In the genomic region with DNA sequence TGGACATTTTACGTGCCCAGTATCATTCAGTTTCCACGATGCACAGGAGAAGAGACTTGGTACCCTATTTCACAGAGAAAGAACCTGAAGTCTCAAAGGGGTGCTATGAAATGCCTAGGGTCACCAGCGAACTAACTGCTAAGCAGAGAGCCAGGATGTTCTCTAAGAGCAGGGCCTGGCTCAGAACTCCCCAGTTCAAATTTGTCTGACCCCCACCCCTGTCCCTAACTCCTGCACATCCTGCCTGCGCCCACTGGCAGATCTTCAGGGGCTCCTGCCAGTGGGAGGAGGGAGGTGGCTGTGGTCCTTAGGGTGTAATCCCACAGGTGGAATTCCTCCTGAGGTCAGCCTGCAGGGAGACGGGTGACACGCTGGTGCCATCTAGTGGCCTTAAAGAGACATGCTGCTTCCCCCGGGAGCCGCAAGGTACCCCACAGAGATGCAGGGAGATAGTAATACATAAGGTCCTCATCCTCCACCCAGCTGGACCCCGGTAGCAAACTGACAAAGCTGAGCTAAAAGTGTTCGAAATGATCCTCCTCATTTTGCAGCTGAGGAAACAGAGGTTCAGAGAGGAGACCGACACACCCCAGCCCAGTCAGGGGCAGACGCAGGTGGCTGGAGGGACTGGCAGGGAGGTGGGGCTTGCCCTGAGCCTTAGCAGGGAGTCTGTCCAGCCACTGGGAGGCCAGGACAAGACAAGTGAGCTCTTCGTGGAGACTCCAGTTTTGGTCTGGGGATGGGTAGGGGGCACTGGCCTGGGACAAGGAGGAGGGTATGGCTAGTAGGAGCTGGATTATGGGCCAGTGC, we compare ENCODE assay signal across 8 cellular contexts. TPM values are rescaled to one million over a fixed set of nuclear protein-coding genes. Genes with fewer than 3 reads are reported as not detected.
DNase-seq lines count a peak whose midpoint lies in the region; ATAC-seq and TF ChIP-seq lines count a peak whose summit lies in the region.

No MANE protein-coding gene starts in this region.

- CTCF ChIA-PET in SK-N-SH (lab: Yijun Ruan, JAX), result interaction anchor here (0.5 to 7.8 kb wide), 64 partner anchors 8 to 541 kb away, joined by 3 to 161 read pairs (median 4); a partner anchor contains a TSS

- H3K4me1 Mint-ChIP-seq in activated naive CD8-positive, alpha-beta T cell treated with anti-CD3 and anti-CD28 coated beads, Interleukin-2, amount 10 ng/mL, durations not matched to agents 7 days and 5 days, result no peaks in the 10 kb centered on the region

- H3K27me3 ChIP-seq in SK-N-SH (ENCODE audit: insufficient read depth), result no peaks in the 10 kb centered on the region
- no peaks in the 10 kb centered on the region for H3K27me3 ChIP-seq in cardiac muscle cell
- H3K27me3 ChIP-seq in prostate gland (replicated peaks; ENCODE audit: insufficient read depth), result no peaks in the 10 kb centered on the region

- H3K27me3 Mint-ChIP-seq in activated naive CD8-positive, alpha-beta T cell treated with anti-CD3 and anti-CD28 coated beads, Interleukin-2, amount 10 ng/mL, durations not matched to agents 7 days and 5 days, result no peaks in the 10 kb centered on the region

- no peak overlapping the region for H3K4me3 Mint-ChIP-seq in activated naive CD8-positive, alpha-beta T cell treated with anti-CD3 and anti-CD28 coated beads, Interleukin-2, amount 10 ng/mL, durations not matched to agents 7 days and 5 days

- no peak overlapping the region for H3K9ac ChIP-seq in SK-N-SH

- intact Hi-C loops in prostate gland (cut with DNase I), result loop anchor here (1.0 to 5.0 kb wide), 2 partner anchors 152 to 231 kb away; no protein-coding TSS in a partner anchor

- no peaks in the 10 kb centered on the region for H3K36me3 Mint-ChIP-seq in activated naive CD8-positive, alpha-beta T cell treated with anti-CD3 and anti-CD28 coated beads, Interleukin-2, amount 10 ng/mL, durations not matched to agents 7 days and 5 days

- no peaks in the 10 kb centered on the region for H3K9me3 Mint-ChIP-seq in activated naive CD8-positive, alpha-beta T cell treated with anti-CD3 and anti-CD28 coated beads, Interleukin-2, amount 10 ng/mL, durations not matched to agents 7 days and 5 days

- no peaks in the 10 kb centered on the region for H3K79me2 ChIP-seq in SK-N-SH (ENCODE audit: insufficient read depth)

- no peaks in the 10 kb centered on the region for H3F3A ChIP-seq in SK-N-SH (replicated peaks; ENCODE audit: insufficient read depth)

- H3K4me1 ChIP-seq in SK-N-SH (ENCODE audit: control insufficient read depth in 1 of 2, insufficient read depth in 2 of 2, low read depth in 1 of 2, low read length in 1 of 2), result peaks cover 0 to 23% of the 10 kb centered on the region in 2 experiments; a peak in 1 of 4 replicates
- peaks cover 6% of the 10 kb centered on the region for H3K4me1 ChIP-seq in cardiac muscle cell (ENCODE audit: low read depth)
- peaks cover 7% of the 10 kb centered on the region for H3K4me1 ChIP-seq in prostate gland (replicated peaks)

- TF ChIP-seq RAD21 in SK-N-SH (IDR thresholded peaks at IDR 0.05; ENCODE audit: low read length), result peak; percentile 95

- H3K4me2 ChIP-seq in SK-N-SH, result no peak overlapping the region

- H3K9me3 ChIP-seq in SK-N-SH (no peaks in the 10 kb centered on the region), cardiac muscle cell (ENCODE audit: low read depth) (no peaks in the 10 kb centered on the region), prostate gland (no peaks in the 10 kb centered on the region)

- H3K9me2 ChIP-seq in SK-N-SH, result no peaks in the 10 kb centered on the region

- peak; percentile 31 for DNase-seq in DMS79 treated with DMSO at 0.1 percent for 48 hours (lab: John Stamatoyannopoulos, UW)
- peak; percentile 74 for DNase-seq in LoVo (ENCODE audit: low spot score)
- peak; percentile 88 for DNase-seq in SK-N-SH
- peak; percentile 52 for DNase-seq in activated naive CD8-positive, alpha-beta T cell treated with anti-CD3 and anti-CD28 coated beads, Interleukin-2, amount 10 ng/mL, durations not matched to agents 7 days and 5 days
- DNase-seq in cardiac muscle cell (ENCODE audit: low read depth in 1 of 2, low spot score in 1 of 2), result peak; percentile 73 to 80
- peak; percentile 58 for DNase-seq in prostate gland (ENCODE audit: low spot score)

- TF ChIP-seq POLR2A in prostate gland (IDR thresholded peaks at IDR 0.05), result no peak

- TF ChIP-seq EP300 in SK-N-SH (IDR thresholded peaks at IDR 0.05; ENCODE audit: borderline replicate concordance in 1 of 2, low read depth in 1 of 2, low read length in 1 of 2), result no peak

- H2AFZ ChIP-seq in SK-N-SH (ENCODE audit: low read depth), result no peak overlapping the region

- 35% methylated on average over 9 of the region's 13 CpGs for WGBS in SK-N-SH (ENCODE audit: low lambda C conversion rate)
- 34% methylated on average over 11 of the region's 13 CpGs for WGBS in prostate gland

- no peak overlapping the region for H3K27ac Mint-ChIP-seq in activated naive CD8-positive, alpha-beta T cell treated with anti-CD3 and anti-CD28 coated beads, Interleukin-2, amount 10 ng/mL, durations not matched to agents 7 days and 5 days

- H3K4me3 ChIP-seq in SK-N-SH (ENCODE audit: low read depth in 2 of 2, low read length in 1 of 2), result no peak overlapping the region; a peak in 1 of 4 replicates
- no peak overlapping the region for H3K4me3 ChIP-seq in cardiac muscle cell
- H3K4me3 ChIP-seq in prostate gland, result no peak overlapping the region

- peak; percentile 94 for TF ChIP-seq CTCF in SK-N-SH (IDR thresholded peaks at IDR 0.05)
- peak; percentile 92 for TF ChIP-seq CTCF in cardiac muscle cell (IDR thresholded peaks at IDR 0.05; ENCODE audit: low read depth, low read length)
- peak; percentile 85 to 94 (median 94) for TF ChIP-seq CTCF in prostate gland (IDR thresholded peaks at IDR 0.05)

- peak; percentile 60 for ATAC-seq in activated naive CD8-positive, alpha-beta T cell treated with anti-CD3 and anti-CD28 coated beads, Interleukin-2, amount 10 ng/mL, durations not matched to agents 7 days and 5 days (ENCODE audit: low read depth)
- ATAC-seq in GM19023 (IDR thresholded peaks at IDR 0.05; ENCODE audit: unreplicated experiment) (no peak), GM18873 (IDR thresholded peaks at IDR 0.05; ENCODE audit: low FRiP score, unreplicated experiment) (no peak)

- H3K36me3 ChIP-seq in SK-N-SH (replicated peaks in 1 of 2; ENCODE audit: control insufficient read depth in 1 of 2, insufficient read depth in 2 of 2, low read length in 1 of 2) (no peaks in the 10 kb centered on the region), cardiac muscle cell (no peaks in the 10 kb centered on the region), prostate gland (no peaks in the 10 kb centered on the region)

- POLR2A ChIA-PET in SK-N-SH (lab: Yijun Ruan, JAX), result interaction anchor here (0.5 to 1.3 kb wide), 2 partner anchors 152 to 179 kb away, joined by 3 to 4 read pairs; no protein-coding TSS in a partner anchor
- POLR2A ChIA-PET in activated naive CD8-positive, alpha-beta T cell treated with anti-CD3 and anti-CD28 coated beads, Interleukin-2, amount 10 ng/mL, durations not matched to agents 7 days and 5 days (lab: Charles Lee), result interaction anchor here (0.6 to 1.2 kb wide), 2 partner anchors 153 to 232 kb away, joined by 3 read pairs; no protein-coding TSS in a partner anchor

- no peaks in the 10 kb centered on the region for H4K20me1 ChIP-seq in SK-N-SH (ENCODE audit: insufficient read depth)

- H3K27ac ChIP-seq in SK-N-SH (ENCODE audit: low read depth in 2 of 2, low read length in 1 of 2), result no peak overlapping the region
- no peak overlapping the region for H3K27ac ChIP-seq in cardiac muscle cell
- no peak overlapping the region for H3K27ac ChIP-seq in prostate gland

TF ChIP-seq in SK-N-SH, 30 proteins besides CTCF, POLR2A, EP300 and RAD21 (continues in another document):
- TF ChIP-seq NRF1 (IDR thresholded peaks at IDR 0.05; ENCODE audit: low read depth, low read length) (no peak), RXRA (IDR thresholded peaks at IDR 0.05; ENCODE audit: borderline replicate concordance, low read depth) (no peak), FOSL2 (IDR thresholded peaks at IDR 0.05; ENCODE audit: borderline replicate concordance, low read depth) (no peak), RFX5 (IDR thresholded peaks at IDR 0.05; ENCODE audit: low read length) (no peak), RCOR1 (IDR thresholded peaks at IDR 0.05; ENCODE audit: low read length) (no peak), MXI1 (IDR thresholded peaks at IDR 0.05; ENCODE audit: low read depth, low read length) (no peak), MEF2A (IDR thresholded peaks at IDR 0.05; ENCODE audit: borderline replicate concordance, low read depth) (no peak), GATA2 (CRISPR knock-in tag; IDR thresholded peaks at IDR 0.05) (peak; percentile 26; the same call in 1 of the 2 replicates)

RNA-seq across cellular contexts. Expression of a gene that starts 34.1 kb away (rescaled TPM):
- polyA plus RNA-seq in SK-N-SH (2012; rRNA removed) (0.86 and 0.95 TPM in 2 replicates), cardiac muscle cell (829 and 1,030 TPM in 2 replicates)
- 0.59 and 0.71 TPM in 2 replicates for polyA plus RNA-seq in SK-N-SH (2012; cell fraction: cytosol; rRNA removed)
- polyA plus RNA-seq in SK-N-SH (2012; cell fraction: nucleus; rRNA removed), result 0.21 and 0.29 TPM in 2 replicates
- not detected for total RNA-seq in activated naive CD8-positive, alpha-beta T cell treated with anti-CD3 and anti-CD28 coated beads, Interleukin-2, amount 10 ng/mL, durations not matched to agents 7 days and 5 days
- total RNA-seq in cardiac muscle cell (952 and 1,065 TPM in 2 replicates), prostate gland (10 to 100 TPM in 1 of 2 donors, 1 to 10 TPM in 1; 9.9 to 71.8 TPM)

RNA-seq across cellular contexts. Expression of a gene that starts 42.4 kb away (rescaled TPM):
- polyA plus RNA-seq in SK-N-SH (2012; rRNA removed) (0.13 and 0.30 TPM in 2 replicates), cardiac muscle cell (0.61 and 2.3 TPM in 2 replicates)
- 0.10 and 0.21 TPM in 2 replicates for polyA plus RNA-seq in SK-N-SH (2012; cell fraction: cytosol; rRNA removed)
- polyA plus RNA-seq in SK-N-SH (2012; cell fraction: nucleus; rRNA removed), result 0.49 and 0.54 TPM in 2 replicates
- not detected for total RNA-seq in activated naive CD8-positive, alpha-beta T cell treated with anti-CD3 and anti-CD28 coated beads, Interleukin-2, amount 10 ng/mL, durations not matched to agents 7 days and 5 days
- total RNA-seq in cardiac muscle cell (1.1 and 1.2 TPM in 2 replicates), prostate gland (1 to 10 TPM; 6.2 to 8.0 TPM)

Comparison
In these comparisons a context has a peak if more than half of its experiments do, and no peak if none do; other contexts are left out.
1. DNase-seq: peak in every context shown above with its lines; median percentile 88 in SK-N-SH; 76 in cardiac muscle cell; 74 in LoVo; 58 in prostate gland; 52 in activated naive CD8-positive, alpha-beta T cell treated with anti-CD3 and anti-CD28 coated beads, Interleukin-2, amount 10 ng/mL, durations not matched to agents 7 days and 5 days; 31 in DMS79 treated with DMSO at 0.1 percent for 48 hours.
2. RNA of a gene that starts 34.1 kb away (total RNA-seq): 952 to 1,065 TPM in cardiac muscle cell; 9.9 to 71.8 TPM in prostate gland and not detected in activated naive CD8-positive, alpha-beta T cell treated with anti-CD3 and anti-CD28 coated beads, Interleukin-2, amount 10 ng/mL, durations not matched to agents 7 days and 5 days; every median in the first group is over 10 times any median in the second.
3. Peak in every context shown above with its lines, with median percentiles within 50 percentile points of each other: CTCF ChIP-seq.